1 cellular context compared by ENCODE assay signal in genomic region chr16:89393731-89394406, GRCh38.
TF ChIP-seq lines count a peak whose summit lies in the region.

No MANE protein-coding gene starts in this region.

TF ChIP-seq in HepG2, 621 proteins besides CTCF, POLR2A, EP300 and RAD21 (continued from another document and continues in another):
- no peak for TF ChIP-seq PPARG (CRISPR knock-in tag; conservative IDR thresholded peaks at IDR 0.05)
- TF ChIP-seq GPN1 (CRISPR knock-in tag; IDR thresholded peaks at IDR 0.05; ENCODE audit: borderline replicate concordance), result no peak
- peak; percentile 35; the same call in 1 of the 2 replicates for TF ChIP-seq SALL1 (CRISPR knock-in tag; IDR thresholded peaks at IDR 0.05)
- TF ChIP-seq MAX (IDR thresholded peaks at IDR 0.05), result no peak
- no peak for TF ChIP-seq MBD4 (IDR thresholded peaks at IDR 0.05; ENCODE audit: borderline replicate concordance, low read length)
- TF ChIP-seq BCL6 (CRISPR knock-in tag; IDR thresholded peaks at IDR 0.05), result peak; percentile 60
- no peak for TF ChIP-seq ARNT (IDR thresholded peaks at IDR 0.05)
- TF ChIP-seq IRF9 (CRISPR knock-in tag; IDR thresholded peaks at IDR 0.05; ENCODE audit: borderline replicate concordance), result no peak
- TF ChIP-seq STAG1 (CRISPR knock-in tag; IDR thresholded peaks at IDR 0.05), result no peak
- TF ChIP-seq ZNF407 (CRISPR knock-in tag; IDR thresholded peaks at IDR 0.05; ENCODE audit: not compliant biosample characterization), result no peak
- peak; percentile 43 for TF ChIP-seq RBM22 (optimal IDR thresholded peaks at IDR 0.05; ENCODE audit: low read length)
- no peak for TF ChIP-seq ZNF569 (CRISPR knock-in tag; IDR thresholded peaks at IDR 0.05; ENCODE audit: borderline replicate concordance)
- TF ChIP-seq KAT8 (CRISPR knock-in tag; IDR thresholded peaks at IDR 0.05), result no peak
- TF ChIP-seq SP5 (CRISPR knock-in tag; IDR thresholded peaks at IDR 0.05; ENCODE audit: borderline replicate concordance, low read depth), result 0 out of 2 replicates have a peak, but pooled peaks have one; percentile 41
- no peak for TF ChIP-seq IKZF1 (IDR thresholded peaks at IDR 0.05)
- TF ChIP-seq ZNF383 (CRISPR knock-in tag; IDR thresholded peaks at IDR 0.05; ENCODE audit: borderline replicate concordance), result no peak
- TF ChIP-seq ATF6 (CRISPR knock-in tag; conservative IDR thresholded peaks at IDR 0.05), result no peak
- no peak for TF ChIP-seq NFE2L1 (CRISPR knock-in tag; IDR thresholded peaks at IDR 0.05; ENCODE audit: borderline replicate concordance)
- TF ChIP-seq MAF1 (CRISPR knock-in tag; IDR thresholded peaks at IDR 0.05; ENCODE audit: borderline replicate concordance), result no peak
- no peak for TF ChIP-seq THAP9 (CRISPR knock-in tag; IDR thresholded peaks at IDR 0.05; ENCODE audit: borderline replicate concordance)
- no peak for TF ChIP-seq RARG (CRISPR knock-in tag; IDR thresholded peaks at IDR 0.05; ENCODE audit: low read depth)
- peak; percentile 49 for TF ChIP-seq AGO2 (optimal IDR thresholded peaks at IDR 0.05; ENCODE audit: low read depth, low read length)
- TF ChIP-seq TAF1 (CRISPR knock-in tag; IDR thresholded peaks at IDR 0.05), result no peak
- no peak for TF ChIP-seq SNAI1 (CRISPR knock-in tag; IDR thresholded peaks at IDR 0.05; ENCODE audit: borderline replicate concordance)
- no peak for TF ChIP-seq ZBED4 (CRISPR knock-in tag; IDR thresholded peaks at IDR 0.05; ENCODE audit: borderline replicate concordance)
- TF ChIP-seq FOXK1 (CRISPR knock-in tag; IDR thresholded peaks at IDR 0.05; ENCODE audit: borderline replicate concordance, low read depth), result no peak
- 0 out of 2 replicates have a peak, but pooled peaks have one; percentile 46 for TF ChIP-seq ZNF292 (CRISPR knock-in tag; IDR thresholded peaks at IDR 0.05; ENCODE audit: borderline replicate concordance, low read depth)
- no peak for TF ChIP-seq KLF16 (CRISPR knock-in tag; IDR thresholded peaks at IDR 0.05)
- no peak for TF ChIP-seq NCOA5 (CRISPR knock-in tag; IDR thresholded peaks at IDR 0.05)
- TF ChIP-seq ARNTL (CRISPR knock-in tag; IDR thresholded peaks at IDR 0.05), result 0 out of 2 replicates have a peak, but pooled peaks have one; percentile 22
- TF ChIP-seq JUND (CRISPR knock-in tag; IDR thresholded peaks at IDR 0.05), result no peak
- no peak for TF ChIP-seq ZIK1 (CRISPR knock-in tag; IDR thresholded peaks at IDR 0.05; ENCODE audit: borderline replicate concordance, low read depth)
- no peak for TF ChIP-seq SCMH1 (CRISPR knock-in tag; IDR thresholded peaks at IDR 0.05; ENCODE audit: borderline replicate concordance)
- TF ChIP-seq MYC (CRISPR knock-in tag; IDR thresholded peaks at IDR 0.05; ENCODE audit: borderline replicate concordance), result 0 out of 2 replicates have a peak, but pooled peaks have one; percentile 31
- TF ChIP-seq MIER2 (CRISPR knock-in tag; IDR thresholded peaks at IDR 0.05), result no peak
- no peak; the same call in 1 of the 2 replicates for TF ChIP-seq ARNT2 (CRISPR knock-in tag; IDR thresholded peaks at IDR 0.05; ENCODE audit: low read depth)
- TF ChIP-seq BORCS8-MEF2B (CRISPR knock-in tag; IDR thresholded peaks at IDR 0.05), result no peak
- TF ChIP-seq ELK4 (CRISPR knock-in tag; IDR thresholded peaks at IDR 0.05; ENCODE audit: borderline replicate concordance), result no peak
- TF ChIP-seq HDAC6 (IDR thresholded peaks at IDR 0.05; ENCODE audit: low read depth, low read length), result no peak
- TF ChIP-seq PBX2 (CRISPR knock-in tag; IDR thresholded peaks at IDR 0.05), result no peak
- TF ChIP-seq NFYB (CRISPR knock-in tag; IDR thresholded peaks at IDR 0.05), result no peak
